ENCODE assay signal across 16 cellular contexts in the genomic region with DNA sequence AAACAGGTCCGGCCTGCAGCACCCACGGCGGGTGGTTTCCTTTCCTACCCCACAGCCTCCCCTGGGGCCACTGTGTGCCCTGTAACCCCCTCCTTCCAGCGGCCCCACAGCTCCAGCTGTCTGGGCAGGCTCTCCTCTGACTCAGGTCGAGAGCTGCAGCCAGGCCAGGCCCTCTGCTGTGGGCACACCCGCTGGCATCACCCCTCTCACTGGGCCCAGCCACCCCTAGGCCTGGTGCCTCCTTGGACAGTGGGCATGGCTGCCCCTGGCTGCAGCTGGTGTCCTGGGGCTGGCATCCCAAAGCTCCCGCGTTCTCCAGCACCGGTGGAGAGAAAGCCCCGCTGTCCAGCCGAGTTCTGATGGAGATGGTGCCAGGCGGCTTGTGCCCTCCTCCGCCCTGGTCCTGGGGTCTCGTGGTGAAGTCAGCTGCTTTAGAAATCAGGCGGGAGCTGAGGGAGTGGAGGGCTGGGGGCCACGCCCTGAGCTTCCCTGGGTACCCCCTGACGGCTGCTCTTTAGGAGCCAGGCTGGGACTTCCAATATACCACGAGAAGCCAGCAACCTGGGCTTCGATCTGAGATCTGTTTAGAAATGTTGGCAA.
"Had no signal": no experiment of that assay in that cellular context is flagged by ENCODE, and none has a peak within 500 bp of the region (broad histone marks: within the 10 kb centered on the region; RNA-seq: fewer than 3 reads in every experiment).

No MANE protein-coding gene starts in this region.

- DNase-seq: activated CD4-positive, alpha-beta memory T cell treated with anti-CD3 and anti-CD28 coated beads for 36 hours; activated CD4-positive, alpha-beta T cell treated with anti-CD3 and anti-CD28 coated beads for 36 hours; effector CD8-positive, alpha-beta T cell; left cardiac atrium; occipital lobe; SW 1271 had no signal

- ATAC-seq: activated CD4-positive, alpha-beta T cell treated with anti-CD3 and anti-CD28 coated beads for 36 hours; esophagus mucosa; gastroesophageal sphincter; left cardiac atrium; WTC11 had no signal

- H3K4me1 ChIP-seq: gastroesophageal sphincter, tibial nerve had no signal

- H3K27ac ChIP-seq: gastroesophageal sphincter, tibial nerve had no signal

- H3K4me3 ChIP-seq: gastroesophageal sphincter, tibial nerve had no signal

- H3K4me1 Mint-ChIP-seq: activated CD4-positive, alpha-beta T cell treated with anti-CD3 and anti-CD28 coated beads for 36 hours; mesothelial cell of epicardium; WTC11 had no signal

- H3K36me3 ChIP-seq: gastroesophageal sphincter, tibial nerve had no signal

- H3K4me3 Mint-ChIP-seq: activated CD4-positive, alpha-beta memory T cell treated with anti-CD3 and anti-CD28 coated beads for 36 hours; activated CD4-positive, alpha-beta T cell treated with anti-CD3 and anti-CD28 coated beads for 36 hours; activated naive CD8-positive, alpha-beta T cell; dendritic cell treated with granulocyte-macrophage colony-stimulating factor and Interleukin-4, amounts not matched to agents 40 ng/mL and 50 ng/mL, for 4 days; mesothelial cell of epicardium; nephron; stimulated activated naive CD8-positive, alpha-beta T cell treated with anti-CD3 and anti-CD28 coated beads, Interleukin-15, Interleukin-2, amounts not matched to agents 100 ng/mL and 50 ng/mL, for 24 hours; WTC11 had no signal

- H3K9me3 ChIP-seq: tibial nerve had no signal

- H3K36me3 Mint-ChIP-seq: activated CD4-positive, alpha-beta memory T cell treated with anti-CD3 and anti-CD28 coated beads for 36 hours; activated naive CD8-positive, alpha-beta T cell; mesothelial cell of epicardium; WTC11 had no signal

- H3K27ac Mint-ChIP-seq: activated CD4-positive, alpha-beta memory T cell treated with anti-CD3 and anti-CD28 coated beads for 36 hours; activated CD4-positive, alpha-beta T cell treated with anti-CD3 and anti-CD28 coated beads for 36 hours; activated naive CD8-positive, alpha-beta T cell; dendritic cell treated with granulocyte-macrophage colony-stimulating factor and Interleukin-4, amounts not matched to agents 40 ng/mL and 50 ng/mL, for 4 days; mesothelial cell of epicardium; nephron; progenitor cell of endocrine pancreas; stimulated activated naive CD8-positive, alpha-beta T cell treated with anti-CD3 and anti-CD28 coated beads, Interleukin-15, Interleukin-2, amounts not matched to agents 100 ng/mL and 50 ng/mL, for 24 hours; WTC11 had no signal

- H3K9me3 Mint-ChIP-seq: stimulated activated naive CD8-positive, alpha-beta T cell treated with anti-CD3 and anti-CD28 coated beads, Interleukin-15, Interleukin-2, amounts not matched to agents 100 ng/mL and 50 ng/mL, for 24 hours had no signal

- H3K27me3 ChIP-seq: tibial nerve had no signal
